Comparison of ENCODE assay signal across 26 cellular contexts in the genomic region with DNA sequence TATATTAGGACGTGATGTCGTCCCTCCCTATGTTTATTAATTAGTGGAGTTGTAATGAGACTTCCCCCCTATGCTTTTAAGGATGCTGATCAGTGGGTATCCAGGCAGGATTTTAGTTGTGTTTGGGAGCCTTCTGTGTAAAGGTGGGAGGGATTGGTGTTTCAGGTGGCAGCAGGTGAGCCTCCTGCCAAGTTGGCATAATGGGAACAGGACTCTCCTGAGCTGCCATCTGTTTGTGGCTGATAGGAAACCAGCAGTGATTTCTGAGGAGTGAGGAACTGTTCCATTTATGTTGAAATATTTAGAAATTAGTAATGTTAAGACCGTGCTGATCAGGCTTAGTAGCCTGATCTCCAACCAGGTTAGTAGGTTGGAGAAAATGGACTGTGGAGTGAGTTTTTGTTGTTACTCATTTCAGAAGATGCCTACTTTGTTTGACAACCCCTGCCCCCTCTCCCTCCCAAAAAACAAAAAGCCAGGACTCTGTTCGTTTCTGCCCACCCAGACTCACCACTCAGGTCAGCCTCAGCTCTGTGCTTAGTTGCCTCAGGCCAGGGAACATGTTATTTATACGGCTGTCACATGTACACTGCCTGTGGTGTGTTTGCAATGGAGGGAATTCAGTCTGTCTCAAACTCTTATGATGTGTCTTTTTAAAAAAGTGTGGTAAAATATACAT. TPM values are rescaled to one million over a fixed set of nuclear protein-coding genes. Genes with fewer than 3 reads are reported as not detected.
DNase-seq lines count a peak whose midpoint lies in the region; ATAC-seq and TF ChIP-seq lines count a peak whose summit lies in the region.
"Had no signal": no experiment of that assay in that cellular context is flagged by ENCODE, and none has a peak within 500 bp of the region (broad histone marks: within the 10 kb centered on the region; RNA-seq: fewer than 3 reads in every experiment).

No MANE protein-coding gene starts in this region.

- H3K27ac Mint-ChIP-seq in brain (peak overlapping the region in 4 of 5 experiments; percentile 38 to 66 (median 52)), nephron progenitor cell (peak overlapping the region; percentile 33)
- no peak overlapping the region for H3K27ac Mint-ChIP-seq in activated T-cell treated with anti-CD3 and anti-CD28 coated beads, Interleukin-2, amount 50 U/mL, for 24 hours
- H3K27ac Mint-ChIP-seq: B cell had no signal

- no peak for ATAC-seq in GM18502 (IDR thresholded peaks at IDR 0.05; ENCODE audit: poor library complexity, unreplicated experiment)
- ATAC-seq: A549, left colon, sciatic nerve had no signal

- H2AFZ ChIP-seq in KMS-11 (ENCODE audit: low read depth), result no peak overlapping the region
- H2AFZ ChIP-seq: parathyroid adenoma had no signal

- no peak overlapping the region for H3K4me3 ChIP-seq in KMS-11 (IDR thresholded peaks at IDR 0.05; ENCODE audit: insufficient read depth, low read depth, low read length)
- H3K4me3 ChIP-seq: A549, adrenal gland, dorsolateral prefrontal cortex, HAP-1 had no signal

- H3K9me3 Mint-ChIP-seq in brain (peaks cover 0 to 9% (median 0%) of the 10 kb centered on the region in 5 experiments), nephron progenitor cell (peaks cover 6% of the 10 kb centered on the region)
- H3K9me3 Mint-ChIP-seq in activated T-cell treated with anti-CD3 and anti-CD28 coated beads, Interleukin-2, amount 50 U/mL, for 24 hours, result no peaks in the 10 kb centered on the region
- H3K9me3 Mint-ChIP-seq: naive B cell; T-helper 2 cell treated with Interferon-gamma antibody and Interleukin-4, amounts not matched to agents 5 μg/mL and 100 μg/mL, for 36 hours had no signal

- peaks cover 66% of the 10 kb centered on the region for H3K4me1 ChIP-seq in KMS-11 (ENCODE audit: low read depth, poor library complexity, severe bottlenecking)
- H3K4me1 ChIP-seq: A549, adrenal gland had no signal

- H3K36me3 Mint-ChIP-seq in brain (peaks cover 59% of the 10 kb centered on the region), nephron progenitor cell (ENCODE audit: low read depth) (peaks cover 51% of the 10 kb centered on the region)
- peaks cover 5% of the 10 kb centered on the region for H3K36me3 Mint-ChIP-seq in activated T-cell treated with anti-CD3 and anti-CD28 coated beads, Interleukin-2, amount 50 U/mL, for 24 hours (ENCODE audit: low read depth)

- H3K4me1 Mint-ChIP-seq in brain (peaks cover 52% of the 10 kb centered on the region), nephron progenitor cell (peaks cover 20% of the 10 kb centered on the region)
- peaks cover 47% of the 10 kb centered on the region for H3K4me1 Mint-ChIP-seq in activated T-cell treated with anti-CD3 and anti-CD28 coated beads, Interleukin-2, amount 50 U/mL, for 24 hours (ENCODE audit: low read depth)

- H3K9ac ChIP-seq in KMS-11, result no peak overlapping the region
- H3K9ac ChIP-seq: parathyroid adenoma had no signal

- no peaks in the 10 kb centered on the region for H3K27me3 ChIP-seq in KMS-11 (ENCODE audit: insufficient read depth, low read depth)
- H3K27me3 ChIP-seq: adrenal gland, dorsolateral prefrontal cortex had no signal

- no peaks in the 10 kb centered on the region for H3K36me3 ChIP-seq in KMS-11 (ENCODE audit: insufficient read depth)
- H3K36me3 ChIP-seq: adrenal gland had no signal

- peaks cover 48% of the 10 kb centered on the region for H3K79me2 ChIP-seq in KMS-11 (ENCODE audit: insufficient read depth, low read depth)

- H3K4me3 Mint-ChIP-seq in brain (no peak overlapping the region), nephron progenitor cell (no peak overlapping the region)
- no peak overlapping the region for H3K4me3 Mint-ChIP-seq in activated T-cell treated with anti-CD3 and anti-CD28 coated beads, Interleukin-2, amount 50 U/mL, for 24 hours
- H3K4me3 Mint-ChIP-seq: B cell; naive B cell; T-helper 2 cell treated with Interferon-gamma antibody and Interleukin-4, amounts not matched to agents 5 μg/mL and 100 μg/mL, for 36 hours had no signal

- DNase-seq in NCI-H2107 treated with DMSO at 0.1 percent for 48 hours (lab: John Stamatoyannopoulos, UW; ENCODE audit: unreplicated experiment) (peak; percentile 50), NCI-H2107 (lab: John Stamatoyannopoulos, UW) (no peak), nephron progenitor cell (no peak), OCI-M1 (lab: John Stamatoyannopoulos, UW) (no peak)
- DNase-seq in activated T-cell treated with anti-CD3 and anti-CD28 coated beads, Interleukin-2, amount 50 U/mL, for 24 hours, result no peak
- DNase-seq: activated CD4-positive, alpha-beta T cell treated with anti-CD3 and anti-CD28 coated beads, Interleukin-2, amount 50 U/mL, for 4 hours; activated gamma-delta T cell treated with Interleukin-2 at 50 U/mL for 16 hours; adrenal gland; left colon; mesendoderm; naive B cell; NCI-H510A; RPMI8226; stimulated activated CD4-positive, alpha-beta T cell treated with anti-CD3 and anti-CD28 coated beads, Interleukin-15, amount 100 ng/mL, for 24 hours; stimulated activated CD8-positive, alpha-beta memory T cell treated with anti-CD3 and anti-CD28 coated beads, Interleukin-4, amount 100 ng/mL, for 48 hours; WERI-Rb-1 had no signal

- H4K20me1 ChIP-seq in KMS-11 (ENCODE audit: insufficient read depth), result no peaks in the 10 kb centered on the region

- peak overlapping the region; percentile 68; the same call in 1 of the 2 replicates for H3K27ac ChIP-seq in KMS-11
- H3K27ac ChIP-seq: A549, adrenal gland, parathyroid adenoma, WERI-Rb-1 had no signal

- H3K4me2 ChIP-seq in KMS-11, result peak overlapping the region; percentile 85
- H3K4me2 ChIP-seq: A549 had no signal

- TF ChIP-seq CTCF in KMS-11 (conservative IDR thresholded peaks at IDR 0.05; ENCODE audit: low read depth, low read length), result no peak
- TF ChIP-seq CTCF in brain (conservative IDR thresholded peaks at IDR 0.05), result no peak
- no peak for TF ChIP-seq CTCF in nephron progenitor cell (IDR thresholded peaks at IDR 0.05)

- H3K27me3 Mint-ChIP-seq in brain, result no peaks in the 10 kb centered on the region
- H3K27me3 Mint-ChIP-seq in nephron progenitor cell (ENCODE audit: low read depth, poor library complexity), result peaks cover 8% of the 10 kb centered on the region
- no peaks in the 10 kb centered on the region for H3K27me3 Mint-ChIP-seq in activated T-cell treated with anti-CD3 and anti-CD28 coated beads, Interleukin-2, amount 50 U/mL, for 24 hours
- H3K27me3 Mint-ChIP-seq: B cell, naive B cell had no signal

RNA-seq across cellular contexts. Expression of gene TULP4, which starts 55.4 kb away (rescaled TPM):
- 24.9 TPM for polyA plus RNA-seq in brain (ENCODE audit: insufficient read depth, low read depth, low replicate concordance)
